ENCODE assay signal across 1 cellular context in the genomic region with DNA sequence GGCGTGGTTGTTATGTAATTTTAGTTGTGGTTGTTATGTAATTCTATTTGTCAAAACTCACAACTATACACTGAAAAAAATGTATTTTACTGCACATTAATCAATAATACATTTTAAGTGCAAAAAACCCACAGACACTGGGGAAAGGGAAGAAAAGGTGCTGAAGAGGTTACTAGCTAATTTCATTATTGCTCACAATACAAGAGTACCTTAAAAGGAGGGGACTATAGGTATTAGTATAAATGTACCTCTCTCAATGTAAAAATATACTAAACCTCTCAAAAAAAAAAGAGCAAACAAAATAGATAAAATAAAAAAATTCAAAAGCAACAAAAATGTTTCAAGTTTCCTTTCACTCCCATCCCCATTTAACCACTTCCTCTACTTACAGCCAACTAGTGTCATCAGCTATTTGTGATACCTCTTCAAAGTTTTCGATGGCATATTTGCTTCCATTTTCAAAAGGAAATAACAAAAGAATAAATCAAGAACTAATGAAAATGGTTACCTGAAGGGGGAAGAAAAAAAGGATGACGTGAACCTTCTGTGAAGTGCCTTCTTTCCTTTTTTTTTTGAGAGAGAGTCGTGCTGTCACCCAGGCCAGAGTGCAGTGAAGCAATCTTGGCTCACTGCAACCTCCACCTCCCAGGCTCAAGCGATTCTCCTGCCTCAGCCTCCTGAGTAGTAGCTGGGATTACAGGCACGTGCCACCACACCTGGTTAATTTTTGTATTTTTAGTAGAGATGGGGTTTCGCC.
TF ChIP-seq lines count a peak whose summit lies in the region.

No MANE protein-coding gene starts in this region.

TF ChIP-seq in K562, 482 proteins besides CTCF, POLR2A, EP300 and RAD21 (continued from another document and continues in another):
- TF ChIP-seq CLOCK (CRISPR knock-in tag; IDR thresholded peaks at IDR 0.05; ENCODE audit: borderline replicate concordance): no peak
- TF ChIP-seq ZNF77 (CRISPR knock-in tag; IDR thresholded peaks at IDR 0.05): no peak
- TF ChIP-seq CREB1 (IDR thresholded peaks at IDR 0.05): no peak
- no peak for TF ChIP-seq CREB1 (CRISPR knock-in tag; IDR thresholded peaks at IDR 0.05)
- TF ChIP-seq GATAD2A (IDR thresholded peaks at IDR 0.05): no peak
- no peak for TF ChIP-seq CBFA2T2 (conservative IDR thresholded peaks at IDR 0.05)
- no peak for TF ChIP-seq DIDO1 (tag; IDR thresholded peaks at IDR 0.05; ENCODE audit: low read depth)
- TF ChIP-seq, protein P1, sequence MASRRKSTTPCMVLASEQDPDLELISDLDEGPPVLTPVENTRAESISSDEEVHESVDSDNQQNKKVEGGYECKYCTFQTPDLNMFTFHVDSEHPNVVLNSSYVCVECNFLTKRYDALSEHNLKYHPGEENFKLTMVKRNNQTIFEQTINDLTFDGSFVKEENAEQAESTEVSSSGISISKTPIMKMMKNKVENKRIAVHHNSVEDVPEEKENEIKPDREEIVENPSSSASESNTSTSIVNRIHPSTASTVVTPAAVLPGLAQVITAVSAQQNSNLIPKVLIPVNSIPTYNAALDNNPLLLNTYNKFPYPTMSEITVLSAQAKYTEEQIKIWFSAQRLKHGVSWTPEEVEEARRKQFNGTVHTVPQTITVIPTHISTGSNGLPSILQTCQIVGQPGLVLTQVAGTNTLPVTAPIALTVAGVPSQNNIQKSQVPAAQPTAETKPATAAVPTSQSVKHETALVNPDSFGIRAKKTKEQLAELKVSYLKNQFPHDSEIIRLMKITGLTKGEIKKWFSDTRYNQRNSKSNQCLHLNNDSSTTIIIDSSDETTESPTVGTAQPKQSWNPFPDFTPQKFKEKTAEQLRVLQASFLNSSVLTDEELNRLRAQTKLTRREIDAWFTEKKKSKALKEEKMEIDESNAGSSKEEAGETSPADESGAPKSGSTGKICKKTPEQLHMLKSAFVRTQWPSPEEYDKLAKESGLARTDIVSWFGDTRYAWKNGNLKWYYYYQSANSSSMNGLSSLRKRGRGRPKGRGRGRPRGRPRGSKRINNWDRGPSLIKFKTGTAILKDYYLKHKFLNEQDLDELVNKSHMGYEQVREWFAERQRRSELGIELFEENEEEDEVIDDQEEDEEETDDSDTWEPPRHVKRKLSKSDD (conservative IDR thresholded peaks at IDR 0.05; ENCODE audit: low read length): no peak
- no peak for TF ChIP-seq PREB (CRISPR knock-in tag; IDR thresholded peaks at IDR 0.05)
- no peak for TF ChIP-seq SMAD1 (IDR thresholded peaks at IDR 0.05; ENCODE audit: low read depth, low read length, partially characterized antibody)
- TF ChIP-seq, protein P2, sequence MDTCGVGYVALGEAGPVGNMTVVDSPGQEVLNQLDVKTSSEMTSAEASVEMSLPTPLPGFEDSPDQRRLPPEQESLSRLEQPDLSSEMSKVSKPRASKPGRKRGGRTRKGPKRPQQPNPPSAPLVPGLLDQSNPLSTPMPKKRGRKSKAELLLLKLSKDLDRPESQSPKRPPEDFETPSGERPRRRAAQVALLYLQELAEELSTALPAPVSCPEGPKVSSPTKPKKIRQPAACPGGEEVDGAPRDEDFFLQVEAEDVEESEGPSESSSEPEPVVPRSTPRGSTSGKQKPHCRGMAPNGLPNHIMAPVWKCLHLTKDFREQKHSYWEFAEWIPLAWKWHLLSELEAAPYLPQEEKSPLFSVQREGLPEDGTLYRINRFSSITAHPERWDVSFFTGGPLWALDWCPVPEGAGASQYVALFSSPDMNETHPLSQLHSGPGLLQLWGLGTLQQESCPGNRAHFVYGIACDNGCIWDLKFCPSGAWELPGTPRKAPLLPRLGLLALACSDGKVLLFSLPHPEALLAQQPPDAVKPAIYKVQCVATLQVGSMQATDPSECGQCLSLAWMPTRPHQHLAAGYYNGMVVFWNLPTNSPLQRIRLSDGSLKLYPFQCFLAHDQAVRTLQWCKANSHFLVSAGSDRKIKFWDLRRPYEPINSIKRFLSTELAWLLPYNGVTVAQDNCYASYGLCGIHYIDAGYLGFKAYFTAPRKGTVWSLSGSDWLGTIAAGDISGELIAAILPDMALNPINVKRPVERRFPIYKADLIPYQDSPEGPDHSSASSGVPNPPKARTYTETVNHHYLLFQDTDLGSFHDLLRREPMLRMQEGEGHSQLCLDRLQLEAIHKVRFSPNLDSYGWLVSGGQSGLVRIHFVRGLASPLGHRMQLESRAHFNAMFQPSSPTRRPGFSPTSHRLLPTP (IDR thresholded peaks at IDR 0.05; ENCODE audit: borderline replicate concordance, extremely low read depth, insufficient read length): no peak
- TF ChIP-seq PHF21A (IDR thresholded peaks at IDR 0.05; ENCODE audit: borderline replicate concordance, low read depth): no peak
- no peak for TF ChIP-seq GATA2 (CRISPR knock-in tag; IDR thresholded peaks at IDR 0.05)
- no peak for TF ChIP-seq ILF3 (IDR thresholded peaks at IDR 0.05; ENCODE audit: borderline replicate concordance)
- TF ChIP-seq SPI1 (IDR thresholded peaks at IDR 0.05; ENCODE audit: borderline replicate concordance, low read depth, low read length): peak; percentile 71; the same call in 1 of the 2 replicates
- TF ChIP-seq SOX6 (IDR thresholded peaks at IDR 0.05): peak; percentile 19; the same call in 1 of the 2 replicates
- TF ChIP-seq PTRF (tag; IDR thresholded peaks at IDR 0.05): no peak
- TF ChIP-seq TAF7 (tag; IDR thresholded peaks at IDR 0.05): no peak
- no peak for TF ChIP-seq CBFB (CRISPR knock-in tag; IDR thresholded peaks at IDR 0.05)
- TF ChIP-seq, protein P3, sequence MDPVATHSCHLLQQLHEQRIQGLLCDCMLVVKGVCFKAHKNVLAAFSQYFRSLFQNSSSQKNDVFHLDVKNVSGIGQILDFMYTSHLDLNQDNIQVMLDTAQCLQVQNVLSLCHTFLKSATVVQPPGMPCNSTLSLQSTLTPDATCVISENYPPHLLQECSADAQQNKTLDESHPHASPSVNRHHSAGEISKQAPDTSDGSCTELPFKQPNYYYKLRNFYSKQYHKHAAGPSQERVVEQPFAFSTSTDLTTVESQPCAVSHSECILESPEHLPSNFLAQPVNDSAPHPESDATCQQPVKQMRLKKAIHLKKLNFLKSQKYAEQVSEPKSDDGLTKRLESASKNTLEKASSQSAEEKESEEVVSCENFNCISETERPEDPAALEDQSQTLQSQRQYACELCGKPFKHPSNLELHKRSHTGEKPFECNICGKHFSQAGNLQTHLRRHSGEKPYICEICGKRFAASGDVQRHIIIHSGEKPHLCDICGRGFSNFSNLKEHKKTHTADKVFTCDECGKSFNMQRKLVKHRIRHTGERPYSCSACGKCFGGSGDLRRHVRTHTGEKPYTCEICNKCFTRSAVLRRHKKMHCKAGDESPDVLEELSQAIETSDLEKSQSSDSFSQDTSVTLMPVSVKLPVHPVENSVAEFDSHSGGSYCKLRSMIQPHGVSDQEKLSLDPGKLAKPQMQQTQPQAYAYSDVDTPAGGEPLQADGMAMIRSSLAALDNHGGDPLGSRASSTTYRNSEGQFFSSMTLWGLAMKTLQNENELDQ (CRISPR knock-in tag; IDR thresholded peaks at IDR 0.05; ENCODE audit: borderline replicate concordance): no peak
- TF ChIP-seq MAFK (IDR thresholded peaks at IDR 0.05; ENCODE audit: low read length): no peak
- TF ChIP-seq NR4A1 (CRISPR knock-in tag; IDR thresholded peaks at IDR 0.05): no peak
- no peak for TF ChIP-seq NR4A1 (tag; IDR thresholded peaks at IDR 0.05)
- TF ChIP-seq TGIF2 (CRISPR knock-in tag; IDR thresholded peaks at IDR 0.05): no peak
- TF ChIP-seq TCFL5 (CRISPR knock-in tag; conservative IDR thresholded peaks at IDR 0.05): no peak
- TF ChIP-seq DDX20 (tag; IDR thresholded peaks at IDR 0.05; ENCODE audit: low read depth): no peak
- TF ChIP-seq, protein P4, sequence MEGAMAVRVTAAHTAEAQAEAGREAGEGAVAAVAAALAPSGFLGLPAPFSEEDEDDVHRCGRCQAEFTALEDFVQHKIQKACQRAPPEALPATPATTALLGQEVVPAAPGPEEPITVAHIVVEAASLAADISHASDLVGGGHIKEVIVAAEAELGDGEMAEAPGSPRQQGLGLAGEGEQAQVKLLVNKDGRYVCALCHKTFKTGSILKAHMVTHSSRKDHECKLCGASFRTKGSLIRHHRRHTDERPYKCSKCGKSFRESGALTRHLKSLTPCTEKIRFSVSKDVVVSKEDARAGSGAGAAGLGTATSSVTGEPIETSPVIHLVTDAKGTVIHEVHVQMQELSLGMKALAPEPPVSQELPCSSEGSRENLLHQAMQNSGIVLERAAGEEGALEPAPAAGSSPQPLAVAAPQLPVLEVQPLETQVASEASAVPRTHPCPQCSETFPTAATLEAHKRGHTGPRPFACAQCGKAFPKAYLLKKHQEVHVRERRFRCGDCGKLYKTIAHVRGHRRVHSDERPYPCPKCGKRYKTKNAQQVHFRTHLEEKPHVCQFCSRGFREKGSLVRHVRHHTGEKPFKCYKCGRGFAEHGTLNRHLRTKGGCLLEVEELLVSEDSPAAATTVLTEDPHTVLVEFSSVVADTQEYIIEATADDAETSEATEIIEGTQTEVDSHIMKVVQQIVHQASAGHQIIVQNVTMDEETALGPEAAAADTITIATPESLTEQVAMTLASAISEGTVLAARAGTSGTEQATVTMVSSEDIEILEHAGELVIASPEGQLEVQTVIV (CRISPR knock-in tag; IDR thresholded peaks at IDR 0.05; ENCODE audit: borderline replicate concordance): no peak
- TF ChIP-seq MXI1 (IDR thresholded peaks at IDR 0.05; ENCODE audit: low read depth, low read length): no peak
- TF ChIP-seq XRCC5 (IDR thresholded peaks at IDR 0.05; ENCODE audit: low read depth, low read length): no peak
- no peak for TF ChIP-seq DLX4 (CRISPR knock-in tag; IDR thresholded peaks at IDR 0.05)
- TF ChIP-seq PKNOX1 (IDR thresholded peaks at IDR 0.05): peak; percentile 10; the same call in 1 of the 2 replicates
- 0 out of 2 replicates have a peak, but pooled peaks have one; percentile 46 for TF ChIP-seq SMARCA5 (IDR thresholded peaks at IDR 0.05)
- no peak for TF ChIP-seq RFX5 (IDR thresholded peaks at IDR 0.05; ENCODE audit: low read depth, low read length)
- no peak for TF ChIP-seq ZNF274 (IDR thresholded peaks at IDR 0.05; ENCODE audit: borderline replicate concordance, low read depth, low read length)
- no peak for TF ChIP-seq ZNF41 (CRISPR knock-in tag; conservative IDR thresholded peaks at IDR 0.05)
- TF ChIP-seq GTF2F1 (IDR thresholded peaks at IDR 0.05; ENCODE audit: low read depth, low read length): no peak
- TF ChIP-seq MAFG (tag; conservative IDR thresholded peaks at IDR 0.05): no peak
- no peak for TF ChIP-seq PYGO2 (tag; IDR thresholded peaks at IDR 0.05)
